In the genomic region with DNA sequence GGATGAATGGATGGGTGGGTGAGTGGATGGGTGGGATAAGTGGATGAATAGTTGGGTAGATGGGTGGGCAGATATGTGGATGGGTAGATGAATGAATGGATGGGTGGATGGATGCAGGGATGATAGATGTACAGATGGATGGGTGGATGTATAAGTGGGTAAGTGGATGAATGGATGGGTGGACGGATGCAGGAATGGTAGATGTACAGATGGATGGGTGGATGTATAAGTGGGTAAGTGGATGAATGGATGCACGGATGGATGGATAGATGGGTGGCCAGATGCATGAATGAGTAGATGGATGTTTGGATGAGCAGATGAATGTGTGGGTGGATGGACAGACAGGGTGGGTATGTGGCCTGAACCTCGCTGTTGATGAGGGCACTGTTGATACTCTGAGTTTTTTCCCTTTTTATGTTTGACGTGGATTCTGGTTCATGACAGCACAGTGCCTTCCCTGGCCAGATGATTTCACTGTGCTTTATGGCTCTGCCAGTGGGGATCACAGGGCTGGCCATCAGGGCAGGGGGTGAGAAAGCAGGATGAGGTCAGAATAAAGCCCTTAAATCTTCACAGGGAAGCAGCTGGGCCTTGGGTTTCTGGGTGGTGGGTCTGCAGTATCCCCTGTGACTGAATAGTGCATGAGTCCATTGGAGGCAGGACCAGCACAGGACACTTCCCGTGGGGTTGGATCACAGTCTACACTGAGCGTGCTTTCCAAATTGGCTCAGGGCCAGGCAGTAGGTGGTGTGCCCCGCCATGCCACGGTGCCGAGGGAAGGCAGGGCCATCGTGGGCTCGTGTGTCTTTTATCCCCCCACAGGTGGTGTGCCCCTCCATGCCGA, we compare ENCODE assay signal across 7 cellular contexts.
DNase-seq lines count a peak whose midpoint lies in the region; ATAC-seq, FAIRE-seq and TF ChIP-seq lines count a peak whose summit lies in the region.
"Not testable (repeated sequence)": the region's sequence is repeated elsewhere in the genome, so short reads cannot be mapped to it uniquely, and the experiment has no call there.

No MANE protein-coding gene starts in this region.

- not testable (repeated sequence) for FAIRE-seq in K562 (lab: Jason Lieb, UNC); HepG2 (lab: Jason Lieb, UNC)

- not testable (repeated sequence) for H3K4me3 ChIP-seq in HEK293 (ENCODE audit: low read depth, low read length); K562; endodermal cell (ENCODE audit: low read length); HepG2 (replicated peaks in 1 of 3; ENCODE audit: insufficient read depth in 1 of 3, low read depth in 2 of 3, low read length in 3 of 3); sigmoid colon; suprapubic skin

- TF ChIP-seq POLR2A in K562 (conservative IDR thresholded peaks at IDR 0.05); HepG2 (IDR thresholded peaks at IDR 0.05; ENCODE audit: insufficient read depth in 1 of 2, low read depth in 2 of 2, low read length in 2 of 2); sigmoid colon (IDR thresholded peaks at IDR 0.05); suprapubic skin (IDR thresholded peaks at IDR 0.05): not testable (repeated sequence)

- CTCF ChIA-PET in HEK293 (lab: Yijun Ruan, JAX); K562 (lab: Yijun Ruan, JAX; ENCODE audit: low intra/inter-chr PET ratio); HepG2 (lab: Yijun Ruan, JAX; ENCODE audit: low intra/inter-chr PET ratio, low total read pairs): not testable (repeated sequence)

- in situ Hi-C loops in K562 (cut with MboI); HepG2 (cut with HindIII; ENCODE audit: extremely low pct_ligation_motif_present, low pct_unique_long_range_greater_than_20kb): not testable (repeated sequence)

- 0% methylated on average over 12 of the region's 12 CpGs for WGBS in K562 (ENCODE audit: insufficient coverage, low coverage, missing lambda C conversion rate)
- 73 to 79% methylated on average over 5 to 12 of the region's 12 CpGs for WGBS in endodermal cell (ENCODE audit: insufficient coverage in 1 of 2, insufficient read length in 1 of 2), 2 experiments
- 10% methylated on average over 12 of the region's 12 CpGs for WGBS in HepG2 (ENCODE audit: low lambda C conversion rate)
- 75 to 81% methylated on average over 12 of the region's 12 CpGs for WGBS in sigmoid colon, 2 donors
- 70% methylated on average over 6 of the region's 12 CpGs for WGBS in suprapubic skin

- not testable (repeated sequence) for H3K4me1 Mint-ChIP-seq in endodermal cell; osteocyte (ENCODE audit: unreplicated experiment)

- H3K27me3 ChIP-seq in K562 (ENCODE audit: control insufficient read depth in 2 of 2, insufficient read depth in 2 of 2, low read length in 2 of 2) (peaks cover 4 to 34% of the 10 kb centered on the region in 2 experiments; a peak in 2 of 5 replicates), HepG2 (ENCODE audit: control insufficient read depth in 1 of 2, insufficient read depth in 2 of 2, low read length in 2 of 2) (peaks cover 1 to 11% of the 10 kb centered on the region in 2 experiments; a peak in 3 of 5 replicates)
- not testable (repeated sequence) for H3K27me3 ChIP-seq in endodermal cell (ENCODE audit: control insufficient read depth, insufficient read depth, low read length, poor library complexity, severe bottlenecking); sigmoid colon; suprapubic skin

- H3K9ac ChIP-seq in K562 (ENCODE audit: insufficient read depth in 1 of 2, low read depth in 2 of 2, low read length in 2 of 2); endodermal cell (ENCODE audit: extremely low read depth, low read length, poor library complexity, severe bottlenecking); HepG2 (ENCODE audit: insufficient read depth, low read depth, low read length): not testable (repeated sequence)

- not testable (repeated sequence) for TF ChIP-seq RAD21 in K562 (CRISPR knock-in tag; conservative IDR thresholded peaks at IDR 0.05 in 1 of 2, IDR thresholded peaks at IDR 0.05 in 1 of 2); HepG2 (CRISPR knock-in tag; IDR thresholded peaks at IDR 0.05)

- intact Hi-C loops in K562 (cut with micrococcal nuclease); HepG2 (cut with micrococcal nuclease; ENCODE audit: unreplicated experiment); sigmoid colon (cut with DNase I): not testable (repeated sequence)

- H3K9me3 ChIP-seq in HEK293 (ENCODE audit: control insufficient read depth, insufficient read depth, low read depth, low read length); K562 (replicated peaks; ENCODE audit: control insufficient read depth, insufficient read depth, low read depth, low read length); endodermal cell (ENCODE audit: control insufficient read depth, low read length); HepG2 (ENCODE audit: low read length); sigmoid colon; suprapubic skin: not testable (repeated sequence)

- not testable (repeated sequence) for ATAC-seq in K562, HepG2

- not testable (repeated sequence) for H3K9me1 ChIP-seq in K562 (ENCODE audit: control insufficient read depth, insufficient read depth, low read length)

- H4K20me1 ChIP-seq in K562 (replicated peaks; ENCODE audit: control insufficient read depth, insufficient read depth, low read length); HepG2 (ENCODE audit: insufficient read depth, low read length): not testable (repeated sequence)

- not testable (repeated sequence) for H3K4me1 ChIP-seq in HEK293 (ENCODE audit: control insufficient read depth, insufficient read depth, low read length); K562 (replicated peaks in 1 of 2; ENCODE audit: control insufficient read depth in 2 of 2, insufficient read depth in 2 of 2, low read length in 2 of 2); endodermal cell (ENCODE audit: control insufficient read depth, insufficient read depth, low read length)
- H3K4me1 ChIP-seq in HepG2 (ENCODE audit: insufficient read depth, low read length): peaks cover 22% of the 10 kb centered on the region
- peaks cover 0 to 11% (median 0%) of the 10 kb centered on the region in 4 donors for H3K4me1 ChIP-seq in sigmoid colon
- H3K4me1 ChIP-seq in suprapubic skin: peaks cover 18% of the 10 kb centered on the region

- DNase-seq in K562 (ENCODE audit: extremely low read depth in 1 of 4, low spot score in 3 of 4); HepG2 (ENCODE audit: low spot score): not testable (repeated sequence)
- DNase-seq in endodermal cell (peak; percentile 15), osteocyte (ENCODE audit: extremely low spot score, unreplicated experiment) (peak; percentile 69), sigmoid colon (peak; percentile 61), suprapubic skin (ENCODE audit: low spot score in 2 of 2) (peak; percentile 54 to 60)

- TF ChIP-seq EP300 in K562 (IDR thresholded peaks at IDR 0.05; ENCODE audit: low read length); HepG2 (IDR thresholded peaks at IDR 0.05; ENCODE audit: low read depth in 2 of 2, low read length in 2 of 2); HepG2 (CRISPR knock-in tag; IDR thresholded peaks at IDR 0.05; ENCODE audit: borderline replicate concordance); sigmoid colon (IDR thresholded peaks at IDR 0.05); suprapubic skin (IDR thresholded peaks at IDR 0.05): not testable (repeated sequence)

- POLR2A ChIA-PET in HEK293 (lab: Yijun Ruan, JAX); K562 (lab: Yijun Ruan, JAX); HepG2 (lab: Yijun Ruan, JAX): not testable (repeated sequence)

- H3K4me2 ChIP-seq in K562 (ENCODE audit: insufficient read depth, low read length); HepG2 (ENCODE audit: low read depth, low read length): not testable (repeated sequence)

- not testable (repeated sequence) for BruUV-seq in K562 (replicated peaks; lab: Mats Ljungman, UMichigan); HepG2 (replicated peaks; lab: Mats Ljungman, UMichigan)

- not testable (repeated sequence) for H3K79me2 ChIP-seq in K562 (ENCODE audit: control insufficient read depth, insufficient read depth, low read length); HepG2 (ENCODE audit: insufficient read depth, low read length)

- not testable (repeated sequence) for H3K27ac ChIP-seq in HEK293 (ENCODE audit: extremely low read depth, low read depth, low read length); K562 (ENCODE audit: extremely low read depth, low read depth, low read length); endodermal cell (ENCODE audit: low read depth, low read length); HepG2 (ENCODE audit: extremely low read length, insufficient read depth, low read length); suprapubic skin
- peak overlapping the region in 1 of 4 donors; percentile 28 for H3K27ac ChIP-seq in sigmoid colon

- not testable (repeated sequence) for H2AFZ ChIP-seq in K562 (ENCODE audit: low read depth, low read length); HepG2 (ENCODE audit: low read length)

- not testable (repeated sequence) for H3K4me3 Mint-ChIP-seq in endodermal cell; osteocyte (ENCODE audit: unreplicated experiment)

- not testable (repeated sequence) for H3K27me3 Mint-ChIP-seq in endodermal cell (ENCODE audit: insufficient read depth); osteocyte (ENCODE audit: unreplicated experiment)

- H3K36me3 Mint-ChIP-seq in endodermal cell (ENCODE audit: low read depth); osteocyte (ENCODE audit: unreplicated experiment): not testable (repeated sequence)

- H3K9me3 Mint-ChIP-seq in endodermal cell; osteocyte (ENCODE audit: unreplicated experiment): not testable (repeated sequence)

- not testable (repeated sequence) for H3K27ac Mint-ChIP-seq in endodermal cell; osteocyte (ENCODE audit: unreplicated experiment)

- not testable (repeated sequence) for H3K36me3 ChIP-seq in HEK293 (ENCODE audit: control insufficient read depth in 2 of 2, insufficient read depth in 1 of 2, low read length in 2 of 2); K562 (ENCODE audit: control insufficient read depth, insufficient read depth, low read length); endodermal cell (ENCODE audit: control insufficient read depth, insufficient read depth, low read length); HepG2 (replicated peaks in 1 of 2; ENCODE audit: control insufficient read depth in 1 of 2, insufficient read depth in 2 of 2, low read length in 2 of 2); sigmoid colon; suprapubic skin

- not testable (repeated sequence) for TF ChIP-seq CTCF in HEK293 (tag by site-specific recombination; IDR thresholded peaks at IDR 0.05); K562 (IDR thresholded peaks at IDR 0.05 in 2 of 3, conservative IDR thresholded peaks at IDR 0.05 in 1 of 3; ENCODE audit: insufficient read depth in 2 of 3, low read depth in 1 of 3, low read length in 3 of 3); endodermal cell (conservative IDR thresholded peaks at IDR 0.05); HepG2 (CRISPR knock-in tag; IDR thresholded peaks at IDR 0.05); osteocyte (IDR thresholded peaks at IDR 0.05); sigmoid colon (IDR thresholded peaks at IDR 0.05); suprapubic skin (IDR thresholded peaks at IDR 0.05)
